14 cellular contexts compared by ENCODE assay signal in genomic region chr3:12707425-12707824, GRCh38. TPM values are rescaled to one million over a fixed set of nuclear protein-coding genes. Genes with fewer than 3 reads are reported as not detected.
DNase-seq lines count a peak whose midpoint lies in the region; ATAC-seq and TF ChIP-seq lines count a peak whose summit lies in the region.
"Had no signal": no experiment of that assay in that cellular context is flagged by ENCODE, and none has a peak within 500 bp of the region (broad histone marks: within the 10 kb centered on the region; RNA-seq: fewer than 3 reads in every experiment).

No MANE protein-coding gene starts in this region.

- H3K9me2 ChIP-seq in PC-3 (replicated peaks; ENCODE audit: low read length) (no peaks in the 10 kb centered on the region), PC-9 (ENCODE audit: insufficient read depth) (no peaks in the 10 kb centered on the region)

- no peaks in the 10 kb centered on the region for H3K9me3 Mint-ChIP-seq in natural killer cell
- H3K9me3 Mint-ChIP-seq: activated T-helper 2 cell treated with anti-CD3 and anti-CD28 coated beads, Interferon-gamma antibody, Interleukin-2, Interleukin-4, amounts not matched to agents 10 μg/mL and 5 μg/mL and 100 μg/mL, durations not matched to agents 14 hours and 24 hours and 36 hours had no signal

- H3K4me2 ChIP-seq in PC-3 (ENCODE audit: low read length) (no peak overlapping the region), PC-9 (no peak overlapping the region)

- BruUV-seq in PC-3 (replicated peaks; lab: Mats Ljungman, UMichigan) (no TSS peak), PC-9 (replicated peaks; lab: Mats Ljungman, UMichigan) (no TSS peak)

- intact Hi-C loops in PC-3 (cut with micrococcal nuclease) (loop anchor here (2.0 to 5.0 kb wide), 2 partner anchors 125 to 185 kb away; no protein-coding TSS in a partner anchor), PC-9 (cut with micrococcal nuclease; ENCODE audit: unreplicated experiment) (loop anchor here (5.0 to 10.0 kb wide), 4 partner anchors 45 to 573 kb away; partner anchors contain the start of gene RAF1), natural killer cell (cut with micrococcal nuclease) (no loop called here)

- H3K9me3 ChIP-seq in PC-3 (ENCODE audit: low read length) (no peaks in the 10 kb centered on the region), PC-9 (ENCODE audit: insufficient read depth, low read depth) (no peaks in the 10 kb centered on the region)

- H3K4me3 ChIP-seq in LNCaP clone FGC (ENCODE audit: low read depth, low read length) (no peak overlapping the region), PC-3 (ENCODE audit: low read length) (no peak overlapping the region), fibroblast of pulmonary artery (replicated peaks; ENCODE audit: low read depth, low read length) (no peak overlapping the region), PC-9 (no peak overlapping the region)

- H3K27me3 Mint-ChIP-seq in natural killer cell (ENCODE audit: low read depth in 2 of 2): peaks cover 11 to 50% of the 10 kb centered on the region in 2 donors

- H3K4me1 ChIP-seq in PC-3 (ENCODE audit: insufficient read depth, low read length) (peaks cover 18% of the 10 kb centered on the region), PC-9 (replicated peaks; ENCODE audit: insufficient read depth) (peaks cover 16% of the 10 kb centered on the region)

- H4K20me1 ChIP-seq in PC-3 (ENCODE audit: low read length) (no peaks in the 10 kb centered on the region), PC-9 (ENCODE audit: insufficient read depth) (no peaks in the 10 kb centered on the region)

- H3K27me3 ChIP-seq in PC-3 (ENCODE audit: low read length) (no peaks in the 10 kb centered on the region), PC-9 (ENCODE audit: insufficient read depth, low read depth) (no peaks in the 10 kb centered on the region)

- H3F3A ChIP-seq in PC-3 (ENCODE audit: low read length, unreplicated experiment) (no peaks in the 10 kb centered on the region), PC-9 (ENCODE audit: insufficient read depth, low read depth) (peaks cover 5% of the 10 kb centered on the region; the same call in 1 of the 2 replicates)

- H3K36me3 ChIP-seq in PC-3 (ENCODE audit: low read depth, low read length) (no peaks in the 10 kb centered on the region), PC-9 (ENCODE audit: low read depth) (no peaks in the 10 kb centered on the region)

- POLR2A ChIA-PET in PC-3 (lab: Charles Lee; ENCODE audit: unreplicated experiment) (no interaction called here), PC-9 (lab: Charles Lee; ENCODE audit: unreplicated experiment) (no interaction called here)

- H3K4me1 Mint-ChIP-seq in natural killer cell: no peaks in the 10 kb centered on the region

- no peak for ATAC-seq in PC-3
- no peak for ATAC-seq in HG02870 (IDR thresholded peaks at IDR 0.05; ENCODE audit: unreplicated experiment)
- no peak for ATAC-seq in natural killer cell

- DNase-seq in AML-193 (lab: John Stamatoyannopoulos, UW) (peak; percentile 73 to 75), LNCaP clone FGC (ENCODE audit: low read depth) (peak; percentile 52), PC-3 (peak; percentile 39), fibroblast of pulmonary artery (ENCODE audit: low read depth) (peak; percentile 40), T-helper 2 cell (no peak), PC-9 (no peak), natural killer cell (no peak)
- DNase-seq: activated CD4-positive, alpha-beta T cell treated with anti-CD3 and anti-CD28 coated beads, Interleukin-2, amount 50 U/mL, for 1 hour; anterior cingulate cortex; NCI-H2029; RPMI8226 had no signal

- H3K27ac Mint-ChIP-seq in natural killer cell: no peak overlapping the region
- H3K27ac Mint-ChIP-seq: activated T-helper 2 cell treated with anti-CD3 and anti-CD28 coated beads, Interferon-gamma antibody, Interleukin-2, Interleukin-4, amounts not matched to agents 10 μg/mL and 5 μg/mL and 100 μg/mL, durations not matched to agents 14 hours and 24 hours and 36 hours had no signal

- no peaks in the 10 kb centered on the region for H3K79me2 ChIP-seq in PC-3 (ENCODE audit: low read length)
- H3K79me2 ChIP-seq in PC-9 (ENCODE audit: low read depth): no peaks in the 10 kb centered on the region

- no peak overlapping the region for H3K4me3 Mint-ChIP-seq in natural killer cell

- H3K36me3 Mint-ChIP-seq in natural killer cell: no peaks in the 10 kb centered on the region

- no peak for TF ChIP-seq CTCF in LNCaP clone FGC (IDR thresholded peaks at IDR 0.05; ENCODE audit: control insufficient read depth, extremely low read depth, insufficient read depth)
- TF ChIP-seq CTCF in PC-3 (conservative IDR thresholded peaks at IDR 0.05; ENCODE audit: low read depth, low read length): no peak
- TF ChIP-seq CTCF in fibroblast of pulmonary artery (IDR thresholded peaks at IDR 0.05; ENCODE audit: low read length, missing control alignments): no peak
- no peak for TF ChIP-seq CTCF in PC-9 (conservative IDR thresholded peaks at IDR 0.05)
- TF ChIP-seq CTCF in natural killer cell (IDR thresholded peaks at IDR 0.05): no peak

- no peak overlapping the region for H3K9ac ChIP-seq in PC-3 (ENCODE audit: low read length)

- H2AFZ ChIP-seq in PC-3 (ENCODE audit: low read length) (no peak overlapping the region), PC-9 (no peak overlapping the region)

- CTCF ChIA-PET in PC-3 (lab: Charles Lee) (interaction anchor here (0.6 to 1.8 kb wide), 3 partner anchors 103 to 511 kb away, joined by 3 to 10 read pairs (median 10); no protein-coding TSS in a partner anchor), PC-9 (lab: Charles Lee) (no interaction called here)

- no peak overlapping the region for H3K27ac ChIP-seq in PC-3 (ENCODE audit: low read length)
- no peak overlapping the region for H3K27ac ChIP-seq in PC-9

RNA-seq across cellular contexts. Expression of gene RAF1, which starts 43.5 kb away (rescaled TPM):
- total RNA-seq in PC-3 (2014; rRNA removed): 113 and 130 TPM in 2 replicates
- 65.3 and 72.4 TPM in 2 replicates for total RNA-seq in PC-9 (2021)
- 100 to 1,000 TPM; 142 to 168 (median 156) TPM for total RNA-seq in natural killer cell

RNA-seq across cellular contexts. Expression of gene TMEM40, which starts 51.6 kb away (rescaled TPM):
- total RNA-seq in PC-3 (2014; rRNA removed) (7.5 and 10.4 TPM in 2 replicates), PC-9 (2021) (30.5 and 33.9 TPM in 2 replicates), natural killer cell (1 to 10 TPM in 2 of 3 donors, not detected in 1; 5.3 to 6.5 TPM)
- total RNA-seq: activated T-helper 2 cell treated with anti-CD3 and anti-CD28 coated beads, Interferon-gamma antibody, Interleukin-2, Interleukin-4, amounts not matched to agents 10 μg/mL and 5 μg/mL and 100 μg/mL, durations not matched to agents 14 hours and 24 hours and 36 hours; myocyte had no signal

Comparison
In these comparisons a context has a peak if more than half of its experiments do, and no peak if none do; other contexts are left out.
1. DNase-seq: peak in AML-193 (2 of 2), LNCaP clone FGC (single experiment), PC-3 (single experiment) and fibroblast of pulmonary artery (single experiment); none in T-helper 2 cell (0 of 5), PC-9 (0 of 2) and natural killer cell (single experiment).